1 cellular context compared by ENCODE assay signal in the genomic region with DNA sequence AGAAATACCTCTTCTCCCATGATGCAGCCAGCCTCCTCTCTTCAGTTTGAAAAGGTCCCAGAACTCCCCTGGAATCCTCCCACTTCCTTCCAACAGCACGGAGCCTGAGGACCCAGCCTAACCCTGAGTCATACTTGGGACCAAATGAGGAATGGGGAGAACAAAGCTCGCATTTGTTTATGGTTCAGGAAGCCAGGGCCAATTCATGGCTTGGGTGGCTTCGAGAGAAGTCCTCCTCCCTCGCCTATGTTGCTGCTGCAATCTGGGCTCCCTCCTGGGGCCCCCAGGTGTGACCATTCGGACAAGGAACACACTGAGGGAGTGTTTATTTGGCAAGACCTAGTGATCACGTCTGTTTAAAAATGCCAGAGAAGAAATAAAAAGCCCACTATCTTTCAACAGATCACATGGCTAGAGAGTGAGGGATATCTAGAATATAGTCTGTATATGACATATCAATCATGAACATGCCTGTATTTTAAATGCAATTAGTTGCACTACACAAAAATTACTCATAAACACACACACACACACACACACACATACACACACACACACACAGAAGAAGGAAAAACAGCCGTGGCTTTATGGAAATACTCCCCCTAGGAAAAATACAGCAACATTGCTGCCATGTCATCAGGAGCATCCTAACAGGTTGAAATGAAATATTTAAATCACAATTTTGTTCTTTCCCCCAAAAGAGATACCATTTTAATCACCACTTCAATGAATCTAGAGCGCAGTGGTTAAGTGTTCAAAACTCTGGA.
TF ChIP-seq lines count a peak whose summit lies in the region.

No MANE protein-coding gene starts in this region.

TF ChIP-seq in HEK293, 187 proteins besides CTCF, POLR2A, EP300 and RAD21 (continued from another document):
- TF ChIP-seq TSHZ1 (tag by site-specific recombination; IDR thresholded peaks at IDR 0.05; ENCODE audit: borderline replicate concordance): no peak
- peak; percentile 42; the same call in 1 of the 2 replicates for TF ChIP-seq ZBTB17 (tag by site-specific recombination; IDR thresholded peaks at IDR 0.05)
- TF ChIP-seq ZNF660 (tag by site-specific recombination; IDR thresholded peaks at IDR 0.05): peak; percentile 65; the same call in 1 of the 2 replicates
- 0 out of 2 replicates have a peak, but pooled peaks have one; percentile 7 for TF ChIP-seq ZNF600 (tag by site-specific recombination; IDR thresholded peaks at IDR 0.05)
- no peak for TF ChIP-seq ZEB2 (tag by site-specific recombination; IDR thresholded peaks at IDR 0.05)
- peak; percentile 19; the same call in 1 of the 2 replicates for TF ChIP-seq SP7 (tag by site-specific recombination; IDR thresholded peaks at IDR 0.05)
- TF ChIP-seq ZNF76 (tag by site-specific recombination; IDR thresholded peaks at IDR 0.05; ENCODE audit: borderline replicate concordance, low read depth): peak; percentile 42; the same call in 1 of the 2 replicates
- no peak for TF ChIP-seq ZNF23 (tag by site-specific recombination; IDR thresholded peaks at IDR 0.05; ENCODE audit: borderline replicate concordance)
- TF ChIP-seq ZFHX2 (tag by site-specific recombination; conservative IDR thresholded peaks at IDR 0.05): peak; percentile 42
- peak; percentile 63 for TF ChIP-seq ZNF18 (tag by site-specific recombination; IDR thresholded peaks at IDR 0.05)
- peak; percentile 76 for TF ChIP-seq ZSCAN4 (tag by site-specific recombination; IDR thresholded peaks at IDR 0.05)
- no peak for TF ChIP-seq GFI1B (tag by site-specific recombination; IDR thresholded peaks at IDR 0.05)
- TF ChIP-seq ZNF292 (tag by site-specific recombination; IDR thresholded peaks at IDR 0.05; ENCODE audit: borderline replicate concordance, low read depth): no peak
- TF ChIP-seq ZIC2 (tag by site-specific recombination; IDR thresholded peaks at IDR 0.05): peak; percentile 57
- TF ChIP-seq ZNF335 (tag by site-specific recombination; conservative IDR thresholded peaks at IDR 0.05): peak; percentile 65
- TF ChIP-seq, protein P1, sequence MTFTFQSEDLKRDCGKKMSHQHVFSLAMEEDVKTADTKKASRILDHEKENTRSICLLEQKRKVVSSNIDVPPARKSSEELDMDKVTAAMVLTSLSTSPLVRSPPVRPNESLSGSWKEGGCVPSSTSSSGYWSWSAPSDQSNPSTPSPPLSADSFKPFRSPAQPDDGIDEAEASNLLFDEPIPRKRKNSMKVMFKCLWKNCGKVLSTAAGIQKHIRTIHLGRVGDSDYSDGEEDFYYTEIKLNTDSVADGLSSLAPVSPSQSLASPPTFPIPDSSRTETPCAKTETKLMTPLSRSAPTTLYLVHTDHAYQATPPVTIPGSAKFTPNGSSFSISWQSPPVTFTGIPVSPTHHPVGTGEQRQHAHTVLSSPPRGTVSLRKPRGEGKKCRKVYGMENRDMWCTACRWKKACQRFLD (tag by site-specific recombination; IDR thresholded peaks at IDR 0.05): no peak
- no peak for TF ChIP-seq SCRT1 (tag by site-specific recombination; IDR thresholded peaks at IDR 0.05; ENCODE audit: borderline replicate concordance)
- TF ChIP-seq ZNF114 (tag by site-specific recombination; IDR thresholded peaks at IDR 0.05): no peak
- 0 out of 2 replicates have a peak, but pooled peaks have one; percentile 37 for TF ChIP-seq HIC1 (tag by site-specific recombination; IDR thresholded peaks at IDR 0.05)
- TF ChIP-seq PRDM10 (tag by site-specific recombination; IDR thresholded peaks at IDR 0.05): peak; percentile 32; the same call in 1 of the 2 replicates
- no peak for TF ChIP-seq ZNF645 (tag by site-specific recombination; IDR thresholded peaks at IDR 0.05)
- no peak for TF ChIP-seq ZNF175 (tag by site-specific recombination; IDR thresholded peaks at IDR 0.05)
